Comparison of ENCODE assay signal across 15 cellular contexts in genomic region chr9:124569942-124570341, GRCh38.
DNase-seq lines count a peak whose midpoint lies in the region; ATAC-seq and TF ChIP-seq lines count a peak whose summit lies in the region.
"Had no signal": no experiment of that assay in that cellular context is flagged by ENCODE, and none has a peak within 500 bp of the region (broad histone marks: within the 10 kb centered on the region; RNA-seq: fewer than 3 reads in every experiment).

No MANE protein-coding gene starts in this region.

- H2BK15ac ChIP-seq in neuronal stem cell (ENCODE audit: low read length): no peak overlapping the region

- no peak overlapping the region for H3K4ac ChIP-seq in neuronal stem cell (ENCODE audit: low read length)

- H2AFZ ChIP-seq in neuronal stem cell (ENCODE audit: low read length): no peak overlapping the region

- no peak overlapping the region for H3K23ac ChIP-seq in neuronal stem cell (ENCODE audit: low read depth, low read length, poor library complexity)

- H3K36me3 Mint-ChIP-seq in endodermal cell (ENCODE audit: low read depth): peaks cover 5% of the 10 kb centered on the region

- no peak overlapping the region for H2BK5ac ChIP-seq in neuronal stem cell (ENCODE audit: low read length)

- DNase-seq in ELF-1 (ENCODE audit: low read depth, low spot score): peak; percentile 14
- no peak for DNase-seq in endodermal cell
- no peak for DNase-seq in neuronal stem cell (ENCODE audit: low spot score)
- no peak for DNase-seq in glomerular visceral epithelial cell (ENCODE audit: extremely low spot score)
- DNase-seq in DMS79 (lab: John Stamatoyannopoulos, UW): no peak
- DNase-seq: DMS 273 treated with DMSO at 0.1 percent for 48 hours, NCI-H1092, NCI-H146, NCI-H2081 treated with DMSO at 0.1 percent for 48 hours, NCI-H524, Peyer's patch had no signal

- H3K14ac ChIP-seq in neuronal stem cell (ENCODE audit: low read length): no peak overlapping the region

- H3K4me2 ChIP-seq in neuronal stem cell (ENCODE audit: insufficient read depth, low read length, poor library complexity, severe bottlenecking): no peak overlapping the region

- H3K27ac Mint-ChIP-seq in endodermal cell: peak overlapping the region; percentile 77

- no peak overlapping the region for H4K8ac ChIP-seq in neuronal stem cell (ENCODE audit: low read depth, low read length)

- no peak overlapping the region for H2BK120ac ChIP-seq in neuronal stem cell (ENCODE audit: low read depth, low read length)

- no peaks in the 10 kb centered on the region for H3K9me3 ChIP-seq in HUES64 (ENCODE audit: insufficient read depth, low read depth, low read length)
- no peaks in the 10 kb centered on the region for H3K9me3 ChIP-seq in endodermal cell (ENCODE audit: control insufficient read depth, low read length)
- H3K9me3 ChIP-seq in neuronal stem cell (replicated peaks in 1 of 2; ENCODE audit: control insufficient read depth in 2 of 2, insufficient read depth in 1 of 2, low read depth in 1 of 2, low read length in 2 of 2): peaks cover 0 to 5% of the 10 kb centered on the region in 2 donors
- H3K9me3 ChIP-seq: Peyer's patch had no signal

- no peak overlapping the region for H3K4me3 Mint-ChIP-seq in endodermal cell

- 81% methylated on average over 2 of the region's 2 CpGs for WGBS in HUES64
- 50 to 57% methylated on average over 1 to 2 of the region's 2 CpGs for WGBS in endodermal cell (ENCODE audit: insufficient coverage in 1 of 2, insufficient read length in 1 of 2), 2 experiments
- WGBS in neuronal stem cell (ENCODE audit: extremely low coverage in 2 of 2, insufficient read length in 2 of 2, insufficient replicate concordance in 1 of 2), 2 donors: no CpG with 5 or more reads among the region's 2 CpGs

- H3K18ac ChIP-seq in neuronal stem cell (ENCODE audit: low read length): no peak overlapping the region

- H3K79me1 ChIP-seq in neuronal stem cell (ENCODE audit: low read depth, low read length): peaks cover 3% of the 10 kb centered on the region

- H3K4me3 ChIP-seq in HUES64 (ENCODE audit: low read length) (no peak overlapping the region), endodermal cell (ENCODE audit: low read length) (peak overlapping the region; percentile 63), neuronal stem cell (ENCODE audit: low read length in 2 of 2) (no peak overlapping the region)
- H3K4me3 ChIP-seq: Peyer's patch had no signal

- H3K27me3 Mint-ChIP-seq in endodermal cell (ENCODE audit: insufficient read depth): no peaks in the 10 kb centered on the region

- H2AK5ac ChIP-seq in neuronal stem cell (ENCODE audit: low read depth, low read length): no peak overlapping the region

- H3K4me1 Mint-ChIP-seq in endodermal cell: peaks cover 35% of the 10 kb centered on the region

- no peak overlapping the region for H3K9ac ChIP-seq in HUES64 (ENCODE audit: low read depth, low read length)
- peak overlapping the region; percentile 18 for H3K9ac ChIP-seq in endodermal cell (ENCODE audit: extremely low read depth, low read length, poor library complexity, severe bottlenecking)
- H3K9ac ChIP-seq in neuronal stem cell (ENCODE audit: low read depth, low read length, poor library complexity): no peak overlapping the region

- no peaks in the 10 kb centered on the region for H3K36me3 ChIP-seq in HUES64 (ENCODE audit: insufficient read depth, low read length)
- no peaks in the 10 kb centered on the region for H3K36me3 ChIP-seq in endodermal cell (ENCODE audit: control insufficient read depth, insufficient read depth, low read length)
- H3K36me3 ChIP-seq in neuronal stem cell (replicated peaks in 1 of 2; ENCODE audit: control insufficient read depth in 2 of 2, insufficient read depth in 2 of 2, low read length in 2 of 2): no peaks in the 10 kb centered on the region
- H3K36me3 ChIP-seq: Peyer's patch had no signal

- H2BK12ac ChIP-seq in neuronal stem cell (ENCODE audit: low read length): no peak overlapping the region

- no peaks in the 10 kb centered on the region for H3K9me3 Mint-ChIP-seq in endodermal cell

- ATAC-seq in GM18867 (IDR thresholded peaks at IDR 0.05; ENCODE audit: unreplicated experiment): no peak
- ATAC-seq: Right ventricle myocardium inferior had no signal

- H3K4me1 ChIP-seq in HUES64 (ENCODE audit: insufficient read depth, low read length) (peaks cover 27% of the 10 kb centered on the region), endodermal cell (ENCODE audit: control insufficient read depth, insufficient read depth, low read length) (peaks cover 18% of the 10 kb centered on the region), neuronal stem cell (ENCODE audit: control insufficient read depth in 2 of 2, insufficient read depth in 1 of 2, low read depth in 1 of 2, low read length in 2 of 2) (peaks cover 0 to 10% of the 10 kb centered on the region in 2 donors)
- H3K4me1 ChIP-seq: Peyer's patch had no signal

- TF ChIP-seq CTCF in endodermal cell (conservative IDR thresholded peaks at IDR 0.05): no peak

- no peak overlapping the region for H4K91ac ChIP-seq in neuronal stem cell (ENCODE audit: low read depth, low read length, poor library complexity)

- no peaks in the 10 kb centered on the region for H3K27me3 ChIP-seq in HUES64 (ENCODE audit: insufficient read depth, low read length)
- peaks cover 15% of the 10 kb centered on the region for H3K27me3 ChIP-seq in endodermal cell (ENCODE audit: control insufficient read depth, insufficient read depth, low read length, poor library complexity, severe bottlenecking)
- no peaks in the 10 kb centered on the region for H3K27me3 ChIP-seq in neuronal stem cell (ENCODE audit: control insufficient read depth in 3 of 3, insufficient read depth in 3 of 3, low read depth in 1 of 3, low read length in 3 of 3)
- H3K27me3 ChIP-seq: Peyer's patch had no signal

- H3K27ac ChIP-seq in HUES64 (ENCODE audit: low read depth, low read length) (peak overlapping the region; percentile 56), endodermal cell (ENCODE audit: low read depth, low read length) (no peak overlapping the region), neuronal stem cell (replicated peaks; ENCODE audit: low read length) (peak overlapping the region; percentile 5)
- H3K27ac ChIP-seq: C4-2B, Peyer's patch had no signal
